Comparison of ENCODE assay signal across 29 cellular contexts in genomic region chr5:119752921-119753886, GRCh38.
DNase-seq lines count a peak whose midpoint lies in the region; ATAC-seq, FAIRE-seq and TF ChIP-seq lines count a peak whose summit lies in the region.
"Had no signal": no experiment of that assay in that cellular context is flagged by ENCODE, and none has a peak within 500 bp of the region (broad histone marks: within the 10 kb centered on the region; RNA-seq: fewer than 3 reads in every experiment).

No MANE protein-coding gene starts in this region.

- no peaks in the 10 kb centered on the region for H3K27me3 ChIP-seq in K562 (ENCODE audit: control insufficient read depth in 2 of 2, insufficient read depth in 2 of 2, low read length in 2 of 2)
- no peaks in the 10 kb centered on the region for H3K27me3 ChIP-seq in effector memory CD4-positive, alpha-beta T cell (replicated peaks; ENCODE audit: control insufficient read depth, insufficient read depth, low read length, poor library complexity, severe bottlenecking)
- H3K27me3 ChIP-seq: left lung, neural progenitor cell, pancreas, suprapubic skin, upper lobe of right lung had no signal

- no peak for FAIRE-seq in K562 (lab: Jason Lieb, UNC)
- FAIRE-seq: HTR-8/SVneo, pancreas, small intestine had no signal

- in situ Hi-C loops in K562 (cut with MboI) = no loop called here

- no peaks in the 10 kb centered on the region for H3K36me3 ChIP-seq in K562 (ENCODE audit: control insufficient read depth, insufficient read depth, low read length)
- H3K36me3 ChIP-seq in effector memory CD4-positive, alpha-beta T cell (ENCODE audit: control insufficient read depth, insufficient read depth, low read length) = no peaks in the 10 kb centered on the region
- H3K36me3 ChIP-seq: left lung, neural progenitor cell, pancreas, suprapubic skin, upper lobe of right lung had no signal

- no peak for TF ChIP-seq CTCF in NB4 (IDR thresholded peaks at IDR 0.05; ENCODE audit: low read depth, low read length)
- TF ChIP-seq CTCF in K562 (IDR thresholded peaks at IDR 0.05 in 2 of 3, conservative IDR thresholded peaks at IDR 0.05 in 1 of 3; ENCODE audit: insufficient read depth in 2 of 3, low read depth in 1 of 3, low read length in 3 of 3) = no peak

- no peak overlapping the region for H3K27ac ChIP-seq in K562 (ENCODE audit: extremely low read depth, low read depth, low read length)
- no peak overlapping the region for H3K27ac ChIP-seq in effector memory CD4-positive, alpha-beta T cell (ENCODE audit: insufficient read depth, low read length, poor library complexity, severe bottlenecking)
- H3K27ac ChIP-seq: C4-2B, left lung, neural progenitor cell, pancreas, suprapubic skin, upper lobe of right lung had no signal

- BruUV-seq in K562 (replicated peaks; lab: Mats Ljungman, UMichigan) = no TSS peak

- H3K4me3 ChIP-seq in NB4 (ENCODE audit: low read depth, low read length) (no peak overlapping the region), K562 (no peak overlapping the region)
- H3K4me3 ChIP-seq in effector memory CD4-positive, alpha-beta T cell (ENCODE audit: insufficient read depth, low read depth, low read length, poor library complexity, severe bottlenecking) = no peak overlapping the region
- H3K4me3 ChIP-seq: left lung, neural progenitor cell, pancreas, suprapubic skin, upper lobe of right lung had no signal

- H3K79me2 ChIP-seq in K562 (ENCODE audit: control insufficient read depth, insufficient read depth, low read length) = no peaks in the 10 kb centered on the region

- CTCF ChIA-PET in K562 (lab: Yijun Ruan, JAX; ENCODE audit: low intra/inter-chr PET ratio) = no interaction called here

- TF ChIP-seq POLR2A in NB4 (IDR thresholded peaks at IDR 0.05; ENCODE audit: extremely low read depth, insufficient read length) (no peak), K562 (conservative IDR thresholded peaks at IDR 0.05) (no peak)

- DNase-seq in H4 (ENCODE audit: low spot score) (peak; percentile 34), NB4 (ENCODE audit: low read depth) (peak; percentile 17), K562 (ENCODE audit: extremely low read depth in 1 of 4, low spot score in 3 of 4) (no peak), kidney glomerular epithelial cell (lab: John Stamatoyannopoulos, UW) (peak; percentile 29), D341Med (ENCODE audit: low spot score) (no peak)
- no peak for DNase-seq in effector memory CD4-positive, alpha-beta T cell
- DNase-seq: activated CD4-positive, alpha-beta memory T cell treated with anti-CD3 and anti-CD28 coated beads, Interleukin-2, amount 10 ng/mL, durations not matched to agents 7 days and 5 days; activated CD4-positive, alpha-beta T cell treated with anti-CD3 and anti-CD28 coated beads for 1 hour; activated CD8-positive, alpha-beta memory T cell treated with anti-CD3 and anti-CD28 coated beads, Interleukin-2, amount 50 U/mL, for 4 hours; activated naive CD4-positive, alpha-beta T cell treated with Interleukin-2 at 50 U/mL for 16 hours; DMS79; glutamatergic neuron; Karpas-422; NCI-H1048; NCI-H524; pancreas; retina; SHP77 treated with DMSO at 0.1 percent for 48 hours; small intestine; stimulated activated naive CD4-positive, alpha-beta T cell; T-helper 2 cell; upper lobe of right lung had no signal

- WGBS in K562 (ENCODE audit: insufficient coverage, low coverage, missing lambda C conversion rate) = under 1% methylated on average over 8 of the region's 8 CpGs

- no peak for TF ChIP-seq RAD21 in K562 (CRISPR knock-in tag; conservative IDR thresholded peaks at IDR 0.05 in 1 of 2, IDR thresholded peaks at IDR 0.05 in 1 of 2)

- TF ChIP-seq EP300 in K562 (IDR thresholded peaks at IDR 0.05; ENCODE audit: low read length) = no peak

- H4K20me1 ChIP-seq in K562 (replicated peaks; ENCODE audit: control insufficient read depth, insufficient read depth, low read length) = no peaks in the 10 kb centered on the region

- H3K9ac ChIP-seq in K562 (ENCODE audit: insufficient read depth in 1 of 2, low read depth in 2 of 2, low read length in 2 of 2) = no peak overlapping the region
- H3K9ac ChIP-seq: neural progenitor cell had no signal

- H3K4me2 ChIP-seq in K562 (ENCODE audit: insufficient read depth, low read length) = no peak overlapping the region
- H3K4me2 ChIP-seq: neural progenitor cell had no signal

- no peak overlapping the region; the same call in 1 of the 2 replicates for H2AFZ ChIP-seq in K562 (ENCODE audit: low read depth, low read length)
- H2AFZ ChIP-seq: neural progenitor cell had no signal

- H3K9me3 ChIP-seq in K562 (replicated peaks; ENCODE audit: control insufficient read depth, insufficient read depth, low read depth, low read length) = no peaks in the 10 kb centered on the region
- no peaks in the 10 kb centered on the region for H3K9me3 ChIP-seq in effector memory CD4-positive, alpha-beta T cell (ENCODE audit: control insufficient read depth, low read length)
- H3K9me3 ChIP-seq: left lung, pancreas, suprapubic skin, upper lobe of right lung had no signal

- intact Hi-C loops in K562 (cut with micrococcal nuclease) = loop anchor here (5.0 kb wide), 1 partner anchor 171 kb away; no protein-coding TSS in a partner anchor

- no peaks in the 10 kb centered on the region for H3K9me1 ChIP-seq in K562 (ENCODE audit: control insufficient read depth, insufficient read depth, low read length)

- POLR2A ChIA-PET in K562 (lab: Yijun Ruan, JAX) = no interaction called here

- no peaks in the 10 kb centered on the region; a peak in 1 of 5 replicates for H3K4me1 ChIP-seq in K562 (replicated peaks in 1 of 2; ENCODE audit: control insufficient read depth in 2 of 2, insufficient read depth in 2 of 2, low read length in 2 of 2)
- no peaks in the 10 kb centered on the region for H3K4me1 ChIP-seq in effector memory CD4-positive, alpha-beta T cell (ENCODE audit: control insufficient read depth, insufficient read depth, low read length, poor library complexity, severe bottlenecking)
- H3K4me1 ChIP-seq: left lung, neural progenitor cell, pancreas, suprapubic skin, upper lobe of right lung had no signal

- ATAC-seq in K562 = no peak
- ATAC-seq in GM18511 (IDR thresholded peaks at IDR 0.05; ENCODE audit: unreplicated experiment) = no peak
- ATAC-seq in HG02759 (IDR thresholded peaks at IDR 0.05; ENCODE audit: unreplicated experiment) = no peak
- ATAC-seq: left lung, pancreas, upper lobe of right lung had no signal

TF ChIP-seq in K562, 482 proteins besides CTCF, POLR2A, EP300 and RAD21:
- TF ChIP-seq E2F8 (IDR thresholded peaks at IDR 0.05; ENCODE audit: low read depth, partially characterized antibody) = no peak
- peak; percentile 24; the same call in 1 of the 2 replicates for TF ChIP-seq NFIC (IDR thresholded peaks at IDR 0.05)

Comparison
In these comparisons a context has a peak if more than half of its experiments do, and no peak if none do; other contexts are left out.
1. DNase-seq: peak in H4 (single experiment), NB4 (single experiment) and kidney glomerular epithelial cell (single experiment); none in K562 (0 of 4), D341Med (single experiment) and effector memory CD4-positive, alpha-beta T cell (0 of 3).